In the genomic region with DNA sequence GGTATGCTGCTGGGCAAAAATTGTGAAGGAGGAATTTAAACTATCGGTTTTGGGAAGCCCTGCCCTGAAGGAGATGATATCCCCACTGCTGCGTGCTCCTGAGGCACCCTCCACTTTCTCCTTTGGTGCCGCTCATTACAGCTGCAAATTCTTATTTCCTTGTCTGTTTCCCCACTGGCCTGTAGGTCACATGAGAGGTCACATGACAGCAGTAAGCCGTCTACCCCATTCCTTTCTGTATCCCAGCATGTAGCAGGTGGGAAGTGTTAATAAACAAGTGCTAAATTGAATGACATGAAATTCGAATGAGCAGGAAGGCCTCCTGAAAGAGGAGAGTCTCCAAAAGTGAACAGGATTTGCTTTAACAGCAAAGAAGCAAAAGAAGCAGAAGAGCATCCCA, we compare ENCODE assay signal across 36 cellular contexts. TPM values are rescaled to one million over a fixed set of nuclear protein-coding genes. Genes with fewer than 3 reads are reported as not detected.
"Had no signal": no experiment of that assay in that cellular context is flagged by ENCODE, and none has a peak within 500 bp of the region (broad histone marks: within the 10 kb centered on the region; RNA-seq: fewer than 3 reads in every experiment).

No MANE protein-coding gene starts in this region.

- FAIRE-seq: endometrium, endothelial cell of umbilical vein had no signal

- DNase-seq: activated CD4-positive, alpha-beta T cell treated with anti-CD3 and anti-CD28 coated beads for 1 hour; activated CD4-positive, alpha-beta T cell treated with anti-CD3 and anti-CD28 coated beads for 4 hours; activated CD4-positive, alpha-beta T cell treated with anti-CD3 and anti-CD28 coated beads, Interleukin-2, amount 50 U/mL, for 1 hour; activated CD4-positive, alpha-beta T cell treated with anti-CD3 and anti-CD28 coated beads, Interleukin-2, amount 50 U/mL, for 48 hours; activated CD8-positive, alpha-beta memory T cell treated with anti-CD3 and anti-CD28 coated beads for 24 hours; activated CD8-positive, alpha-beta T cell treated with anti-CD3 and anti-CD28 coated beads for 36 hours; activated effector memory CD4-positive, alpha-beta T cell treated with Interleukin-2 at 50 U/mL for 16 hours; activated naive CD4-positive, alpha-beta T cell treated with anti-CD3 and anti-CD28 coated beads for 36 hours; activated naive CD8-positive, alpha-beta T cell treated with anti-CD3 and anti-CD28 coated beads for 36 hours; activated naive CD8-positive, alpha-beta T cell treated with anti-CD3 and anti-CD28 coated beads, Interleukin-2, amount 50 U/mL, for 24 hours; activated T-cell treated with anti-CD3 and anti-CD28 coated beads, Interleukin-2, amount 50 U/mL, for 4 hours; adrenal gland; amygdala; central memory CD4-positive, alpha-beta T cell; cerebellar nuclear complex; colonic mucosa; effector CD8-positive, alpha-beta T cell; esophagus squamous epithelium; foreskin melanocyte; heart right ventricle; T-helper 2 cell had no signal

- H3K4me1 Mint-ChIP-seq: activated naive CD4-positive, alpha-beta T cell treated with anti-CD3 and anti-CD28 coated beads, Interleukin-2, amount 50 U/mL, for 24 hours; activated naive CD8-positive, alpha-beta T cell treated with anti-CD3 and anti-CD28 coated beads for 36 hours; activated naive CD8-positive, alpha-beta T cell treated with anti-CD3 and anti-CD28 coated beads, Interleukin-2, amount 50 U/mL, for 24 hours; activated T-helper 17 cell treated with anti-CD3 and anti-CD28 coated beads, Interleukin-2, amount 50 U/mL, for 72 hours had no signal

- H3K27me3 ChIP-seq: ascending aorta, breast epithelium, cardiac muscle cell, colonic mucosa had no signal

- H3K4me2 ChIP-seq: hepatocyte had no signal

- H3K36me3 ChIP-seq: adrenal gland, ascending aorta, breast epithelium, cardiac muscle cell, colonic mucosa, esophagus squamous epithelium, gastroesophageal sphincter, heart right ventricle had no signal

- H3K4me1 ChIP-seq: adrenal gland, ascending aorta, breast epithelium, colonic mucosa, esophagus squamous epithelium, gastroesophageal sphincter, heart right ventricle had no signal

- H3K4me3 Mint-ChIP-seq: activated CD8-positive, alpha-beta T cell treated with anti-CD3 and anti-CD28 coated beads for 36 hours; activated naive CD4-positive, alpha-beta T cell treated with anti-CD3 and anti-CD28 coated beads for 36 hours; activated naive CD4-positive, alpha-beta T cell treated with anti-CD3 and anti-CD28 coated beads, Interleukin-2, amount 50 U/mL, for 24 hours; activated naive CD8-positive, alpha-beta T cell treated with anti-CD3 and anti-CD28 coated beads for 36 hours; activated naive CD8-positive, alpha-beta T cell treated with anti-CD3 and anti-CD28 coated beads, Interleukin-2, amount 50 U/mL, for 24 hours; activated T-cell treated with anti-CD3 and anti-CD28 coated beads, Interleukin-2, amount 50 U/mL, for 4 hours; activated T-helper 17 cell treated with anti-CD3 and anti-CD28 coated beads, Interleukin-2, amount 50 U/mL, for 72 hours; brain had no signal

- H3K9me3 ChIP-seq: adrenal gland, ascending aorta, colonic mucosa, esophagus squamous epithelium had no signal

- H3K36me3 Mint-ChIP-seq: activated naive CD4-positive, alpha-beta T cell treated with anti-CD3 and anti-CD28 coated beads, Interleukin-2, amount 50 U/mL, for 24 hours; activated naive CD8-positive, alpha-beta T cell treated with anti-CD3 and anti-CD28 coated beads for 36 hours had no signal

- H3K27me3 Mint-ChIP-seq: activated naive CD8-positive, alpha-beta T cell treated with anti-CD3 and anti-CD28 coated beads, Interleukin-2, amount 50 U/mL, for 24 hours had no signal

- ATAC-seq: activated CD8-positive, alpha-beta T cell treated with anti-CD3 and anti-CD28 coated beads for 36 hours; activated naive CD8-positive, alpha-beta T cell treated with anti-CD3 and anti-CD28 coated beads, Interleukin-2, amount 50 U/mL, for 24 hours; activated T-cell treated with anti-CD3 and anti-CD28 coated beads, Interleukin-2, amount 50 U/mL, for 4 hours; activated T-helper 17 cell treated with anti-CD3 and anti-CD28 coated beads, Interleukin-2, amount 50 U/mL, for 72 hours; gastroesophageal sphincter; heart right ventricle had no signal

- H3K27ac Mint-ChIP-seq: activated CD8-positive, alpha-beta T cell treated with anti-CD3 and anti-CD28 coated beads for 36 hours; activated naive CD4-positive, alpha-beta T cell treated with anti-CD3 and anti-CD28 coated beads for 36 hours; activated naive CD4-positive, alpha-beta T cell treated with anti-CD3 and anti-CD28 coated beads, Interleukin-2, amount 50 U/mL, for 24 hours; activated naive CD8-positive, alpha-beta T cell treated with anti-CD3 and anti-CD28 coated beads for 36 hours; activated naive CD8-positive, alpha-beta T cell treated with anti-CD3 and anti-CD28 coated beads, Interleukin-2, amount 50 U/mL, for 24 hours; activated T-helper 17 cell treated with anti-CD3 and anti-CD28 coated beads, Interleukin-2, amount 50 U/mL, for 72 hours had no signal

- H3K27ac ChIP-seq: adrenal gland, ascending aorta, breast epithelium, cardiac muscle cell, colonic mucosa, epithelial cell of prostate, esophagus squamous epithelium, gastroesophageal sphincter, heart right ventricle, hepatocyte had no signal

- H3K79me2 ChIP-seq: hepatocyte had no signal

- H2AFZ ChIP-seq: hepatocyte had no signal

- H3K9me3 Mint-ChIP-seq: activated CD8-positive, alpha-beta T cell treated with anti-CD3 and anti-CD28 coated beads for 36 hours; activated naive CD4-positive, alpha-beta T cell treated with anti-CD3 and anti-CD28 coated beads for 36 hours; activated naive CD4-positive, alpha-beta T cell treated with anti-CD3 and anti-CD28 coated beads, Interleukin-2, amount 50 U/mL, for 24 hours; activated naive CD8-positive, alpha-beta T cell treated with anti-CD3 and anti-CD28 coated beads, Interleukin-2, amount 50 U/mL, for 24 hours; activated T-cell treated with anti-CD3 and anti-CD28 coated beads, Interleukin-2, amount 50 U/mL, for 4 hours; activated T-helper 17 cell treated with anti-CD3 and anti-CD28 coated beads, Interleukin-2, amount 50 U/mL, for 72 hours had no signal

- H3K4me3 ChIP-seq: adrenal gland, ascending aorta, breast epithelium, cardiac muscle cell, colonic mucosa, esophagus squamous epithelium, gastroesophageal sphincter, heart right ventricle, hepatocyte had no signal

RNA-seq across cellular contexts. Expression of gene GRIK3, which starts 58.7 kb away (rescaled TPM):
- total RNA-seq: activated CD8-positive, alpha-beta T cell treated with anti-CD3 and anti-CD28 coated beads for 36 hours; activated naive CD4-positive, alpha-beta T cell treated with anti-CD3 and anti-CD28 coated beads for 36 hours; activated naive CD8-positive, alpha-beta T cell treated with anti-CD3 and anti-CD28 coated beads for 36 hours; activated T-cell treated with anti-CD3 and anti-CD28 coated beads, Interleukin-2, amount 50 U/mL, for 4 hours; activated T-helper 17 cell treated with anti-CD3 and anti-CD28 coated beads, Interleukin-2, amount 50 U/mL, for 72 hours; dermis microvascular lymphatic vessel endothelial cell; endothelial cell of umbilical vein; fibroblast of lung; fibroblast of villous mesenchyme; glomerular endothelial cell had no signal
- polyA plus RNA-seq: cardiac muscle cell, endothelial cell of umbilical vein, fibroblast of lung, hepatocyte had no signal
